17 cellular contexts compared by ENCODE assay signal in the genomic region with DNA sequence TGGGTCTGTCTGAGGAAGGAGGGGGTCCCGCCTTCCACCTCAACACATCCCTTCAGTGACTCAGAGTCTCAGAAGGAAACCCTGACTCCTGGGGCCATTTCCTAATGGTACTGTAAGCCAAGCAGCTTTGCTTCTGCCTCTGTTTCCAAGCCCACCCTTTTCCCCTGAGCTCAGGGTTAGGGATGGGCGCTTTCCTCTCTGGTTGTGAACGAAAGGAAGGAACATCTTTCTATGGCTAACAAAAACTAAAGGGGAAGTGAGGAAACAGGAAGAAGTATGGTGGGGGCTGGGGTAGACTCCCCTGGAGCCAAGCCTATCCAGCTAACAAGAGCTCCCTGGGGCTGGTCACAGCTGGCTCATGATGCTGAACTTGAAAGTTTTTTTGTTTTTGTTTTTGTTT. TPM values are rescaled to one million over a fixed set of nuclear protein-coding genes. Genes with fewer than 3 reads are reported as not detected.
DNase-seq lines count a peak whose midpoint lies in the region; ATAC-seq and TF ChIP-seq lines count a peak whose summit lies in the region.
"Had no signal": no experiment of that assay in that cellular context is flagged by ENCODE, and none has a peak within 500 bp of the region (broad histone marks: within the 10 kb centered on the region; RNA-seq: fewer than 3 reads in every experiment).

No MANE protein-coding gene starts in this region.

- H3K9me3 ChIP-seq in heart right ventricle, result no peaks in the 10 kb centered on the region
- H3K9me3 ChIP-seq in spleen, result no peaks in the 10 kb centered on the region
- H3K9me3 ChIP-seq: sigmoid colon, tibial nerve had no signal

- H3K27ac ChIP-seq in heart right ventricle, result peak overlapping the region; percentile 38 to 92 (median 84)
- H3K27ac ChIP-seq in spleen, result peak overlapping the region in 7 of 8 donors; percentile 16 to 84 (median 71)
- H3K27ac ChIP-seq: 22Rv1, C4-2B, sigmoid colon, tibial nerve had no signal

- H3K36me3 ChIP-seq in heart right ventricle (peaks cover 0 to 99% (median 47%) of the 10 kb centered on the region in 9 donors), spleen (peaks cover 14 to 100% (median 73%) of the 10 kb centered on the region in 6 donors)

- WGBS in heart right ventricle, 2 donors, result 72% methylated on average over 3 of the region's 3 CpGs
- whole genome bisulfite sequencing in spleen, 5 donors, result 47 to 68% (median 60%) methylated on average over 3 of the region's 3 CpGs

- peaks cover 24 to 96% (median 76%) of the 10 kb centered on the region in 9 donors for H3K4me1 ChIP-seq in heart right ventricle
- H3K4me1 ChIP-seq in spleen, result peaks cover 0 to 50% (median 25%) of the 10 kb centered on the region in 6 donors
- H3K4me1 ChIP-seq: sigmoid colon, tibial nerve had no signal

- H3K4me3 ChIP-seq in heart right ventricle, result no peak overlapping the region
- H3K4me3 ChIP-seq in spleen, result no peak overlapping the region
- H3K4me3 ChIP-seq: sigmoid colon, tibial nerve had no signal

- intact Hi-C loops in heart right ventricle (cut with DNase I), result loop anchor here in 1 of 10 donors (1.0 kb wide), 1 partner anchor 20 kb away; no protein-coding TSS in a partner anchor
- intact Hi-C loops in spleen (cut with DNase I; ENCODE audit: low total_unique reads), result no loop called here

- ATAC-seq in heart right ventricle, result peak; percentile 49 to 91 (median 76)
- ATAC-seq in HG03097 (IDR thresholded peaks at IDR 0.05; ENCODE audit: low FRiP score, unreplicated experiment), result no peak
- no peak for ATAC-seq in GM21619 (IDR thresholded peaks at IDR 0.05; ENCODE audit: unreplicated experiment)
- no peak for ATAC-seq in stimulated activated naive CD8-positive, alpha-beta T cell treated with anti-CD3 and anti-CD28 coated beads, Interleukin-15, Interleukin-2, amounts not matched to agents 100 U/mL and 50 U/mL, for 24 hours

- H3K27me3 ChIP-seq in heart right ventricle (no peaks in the 10 kb centered on the region), spleen (replicated peaks in 1 of 7) (no peaks in the 10 kb centered on the region)
- H3K27me3 ChIP-seq: sigmoid colon, tibial nerve had no signal

- peak; percentile 66 for DNase-seq in SIG-M5 treated with dmso at 0.1 percent for 504 hours (lab: John Stamatoyannopoulos, UW; ENCODE audit: unreplicated experiment)
- DNase-seq in SIG-M5 (lab: John Stamatoyannopoulos, UW), result no peak
- peak; percentile 28 for DNase-seq in SKM-1 treated with dmso at 0.1 percent for 144 hours (lab: John Stamatoyannopoulos, UW; ENCODE audit: unreplicated experiment)
- peak in 1 of 2 donors; percentile 45 for DNase-seq in heart right ventricle
- DNase-seq in spleen, result no peak
- DNase-seq in stimulated activated naive CD8-positive, alpha-beta T cell treated with anti-CD3 and anti-CD28 coated beads, Interleukin-15, Interleukin-2, amounts not matched to agents 100 U/mL and 50 U/mL, for 24 hours, result no peak
- DNase-seq: activated CD4-positive, alpha-beta T cell treated with anti-CD3 and anti-CD28 coated beads for 1 hour; DMS153; islet precursor cell; sigmoid colon; stimulated activated CD4-positive, alpha-beta T cell treated with anti-CD3 and anti-CD28 coated beads, Interleukin-4, amount 100 ng/mL, for 4 hours had no signal

- TF ChIP-seq POLR2A in spleen (IDR thresholded peaks at IDR 0.05), result no peak

- no peak for TF ChIP-seq CTCF in heart right ventricle (IDR thresholded peaks at IDR 0.05)
- TF ChIP-seq CTCF in spleen (IDR thresholded peaks at IDR 0.05 in 8 of 11, conservative IDR thresholded peaks at IDR 0.05 in 3 of 11), result no peak

RNA-seq across cellular contexts. Expression of a gene that starts 11.6 kb away (rescaled TPM):
- total RNA-seq in heart right ventricle (10 to 100 TPM in 5 of 10 donors, 1 to 10 TPM in 5; 5.9 to 15.4 (median 9.6) TPM), spleen (10 to 100 TPM; 13.0 to 32.2 (median 29.8) TPM)
- polyA plus RNA-seq in heart right ventricle (1 to 10 TPM; 5.0 to 9.5 TPM), spleen (10 to 100 TPM in 1 of 3 donors, 1 to 10 TPM in 2; 5.5 to 17.3 (median 8.1) TPM)

RNA-seq across cellular contexts. Expression of a gene that starts 11.7 kb away (rescaled TPM):
- total RNA-seq in heart right ventricle (100 to 1,000 TPM in 8 of 10 donors, 10 to 100 TPM in 2; 95.1 to 179 (median 118) TPM), spleen (100 to 1,000 TPM in 1 of 7 donors, 10 to 100 TPM in 6; 60.1 to 117 (median 78.5) TPM)
- polyA plus RNA-seq in heart right ventricle (10 to 100 TPM; 35.3 to 59.2 TPM), spleen (10 to 100 TPM in 2 of 3 donors, 1 to 10 TPM in 1; 7.7 to 22.6 (median 10.9) TPM)

RNA-seq across cellular contexts. Expression of a gene that starts 26.9 kb away (rescaled TPM):
- total RNA-seq in heart right ventricle (100 to 1,000 TPM in 1 of 10 donors, 10 to 100 TPM in 9; 67.0 to 119 (median 77.9) TPM), spleen (10 to 100 TPM; 21.4 to 55.1 (median 35.1) TPM)
- polyA plus RNA-seq in heart right ventricle (10 to 100 TPM; 64.4 to 69.0 TPM), spleen (10 to 100 TPM; 21.2 to 66.4 (median 40.1) TPM)

RNA-seq across cellular contexts. Expression of a gene that starts 58.3 kb away (rescaled TPM):
- total RNA-seq in heart right ventricle, result 1 to 10 TPM; 1.3 to 8.7 (median 3.0) TPM
- polyA plus RNA-seq in heart right ventricle, result 10 to 100 TPM in 1 of 2 donors, 1 to 10 TPM in 1; 3.3 to 12.0 TPM
- 1 to 10 TPM in 1 of 7 donors, under 1 TPM in 5, not detected in 1; 0.27 to 1.2 (median 0.60) TPM for total RNA-seq in spleen
- 1 to 10 TPM in 1 of 3 donors, under 1 TPM in 2; 0.49 to 2.8 (median 0.57) TPM for polyA plus RNA-seq in spleen
- total RNA-seq: fibroblast of lung had no signal

Comparison
In these comparisons a context has a peak if more than half of its experiments do, and no peak if none do; other contexts are left out.
1. DNase-seq: peak in SIG-M5 treated with dmso at 0.1 percent for 504 hours (single experiment) and SKM-1 treated with dmso at 0.1 percent for 144 hours (single experiment); none in SIG-M5 (single experiment), spleen (single experiment) and stimulated activated naive CD8-positive, alpha-beta T cell treated with anti-CD3 and anti-CD28 coated beads, Interleukin-15, Interleukin-2, amounts not matched to agents 100 U/mL and 50 U/mL, for 24 hours (single experiment).
2. ATAC-seq: peak in heart right ventricle (8 of 8); none in HG03097 (single experiment), GM21619 (single experiment) and stimulated activated naive CD8-positive, alpha-beta T cell treated with anti-CD3 and anti-CD28 coated beads, Interleukin-15, Interleukin-2, amounts not matched to agents 100 U/mL and 50 U/mL, for 24 hours (single experiment).